1 cellular context compared by ENCODE assay signal in the genomic region with DNA sequence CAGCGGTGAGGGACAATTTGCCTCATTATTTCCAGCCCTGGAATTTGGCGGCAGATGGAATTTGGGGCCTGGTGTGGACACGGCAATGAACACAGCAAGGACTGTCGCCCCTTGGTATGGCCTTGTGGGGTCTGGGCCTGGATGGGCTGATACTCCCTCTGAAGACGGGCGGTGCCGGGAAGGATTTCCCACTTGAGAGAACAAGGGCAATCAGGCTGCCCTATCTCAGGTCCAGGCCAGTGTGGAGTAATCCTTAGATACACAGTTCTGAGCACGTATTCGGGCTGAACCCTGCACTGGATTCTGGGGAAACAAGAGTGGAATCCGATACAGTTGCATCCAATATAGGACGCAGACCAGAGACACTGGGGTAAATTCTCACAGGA.
TF ChIP-seq lines count a peak whose summit lies in the region.

No MANE protein-coding gene starts in this region.

TF ChIP-seq in HepG2, 621 proteins besides CTCF, POLR2A, EP300 and RAD21 (continued from another document and continues in another):
- TF ChIP-seq PPARG (CRISPR knock-in tag; conservative IDR thresholded peaks at IDR 0.05) (peak; percentile 86; the same call in 1 of the 2 replicates), ZNF292 (CRISPR knock-in tag; IDR thresholded peaks at IDR 0.05; ENCODE audit: borderline replicate concordance, low read depth) (peak; percentile 77; the same call in 1 of the 2 replicates), ZFP36L2 (CRISPR knock-in tag; IDR thresholded peaks at IDR 0.05) (no peak), IRF2 (CRISPR knock-in tag; IDR thresholded peaks at IDR 0.05) (peak; percentile 59; the same call in 1 of the 2 replicates), RCOR2 (CRISPR knock-in tag; IDR thresholded peaks at IDR 0.05) (peak; percentile 85), HES4 (CRISPR knock-in tag; IDR thresholded peaks at IDR 0.05; ENCODE audit: borderline replicate concordance) (0 out of 2 replicates have a peak, but pooled peaks have one; percentile 48), ARID5B (CRISPR knock-in tag; IDR thresholded peaks at IDR 0.05) (peak; percentile 87), MEIS1 (CRISPR knock-in tag; IDR thresholded peaks at IDR 0.05; ENCODE audit: borderline replicate concordance) (0 out of 2 replicates have a peak, but pooled peaks have one; percentile 5), TCF7 (IDR thresholded peaks at IDR 0.05; ENCODE audit: low read depth) (peak; percentile 83), SIN3A (IDR thresholded peaks at IDR 0.05; ENCODE audit: borderline replicate concordance, low read depth, low read length) (no peak), HNF4A (CRISPR knock-in tag; IDR thresholded peaks at IDR 0.05) (peak; percentile 75), GATAD2A (CRISPR knock-in tag; IDR thresholded peaks at IDR 0.05) (peak; percentile 57; the same call in 1 of the 2 replicates), ZNF232 (CRISPR knock-in tag; IDR thresholded peaks at IDR 0.05; ENCODE audit: borderline replicate concordance) (no peak), SIX1 (CRISPR knock-in tag; IDR thresholded peaks at IDR 0.05; ENCODE audit: borderline replicate concordance) (peak; percentile 92), HNF1B (CRISPR knock-in tag; IDR thresholded peaks at IDR 0.05) (peak; percentile 43; the same call in 1 of the 2 replicates), ZNF446 (CRISPR knock-in tag; IDR thresholded peaks at IDR 0.05) (0 out of 2 replicates have a peak, but pooled peaks have one; percentile 70), STAG1 (CRISPR knock-in tag; IDR thresholded peaks at IDR 0.05) (peak; percentile 28), RORA (CRISPR knock-in tag; IDR thresholded peaks at IDR 0.05) (no peak), ZNF441 (CRISPR knock-in tag; IDR thresholded peaks at IDR 0.05; ENCODE audit: borderline replicate concordance) (0 out of 2 replicates have a peak, but pooled peaks have one; percentile 54), SOX5 (CRISPR knock-in tag; IDR thresholded peaks at IDR 0.05; ENCODE audit: borderline replicate concordance) (peak; percentile 42; the same call in 1 of the 2 replicates), SOX6 (IDR thresholded peaks at IDR 0.05) (no peak), SOX6 (CRISPR knock-in tag; IDR thresholded peaks at IDR 0.05) (peak; percentile 27; the same call in 1 of the 2 replicates), RARA (CRISPR knock-in tag; IDR thresholded peaks at IDR 0.05) (peak; percentile 58; the same call in 1 of the 2 replicates), SPEN (CRISPR knock-in tag; IDR thresholded peaks at IDR 0.05; ENCODE audit: low read depth) (peak; percentile 59; the same call in 1 of the 2 replicates), ZBTB7A (CRISPR knock-in tag; IDR thresholded peaks at IDR 0.05) (peak; percentile 74), ZBTB7B (CRISPR knock-in tag; IDR thresholded peaks at IDR 0.05) (peak; percentile 77; the same call in 1 of the 2 replicates), ZNF33B (CRISPR knock-in tag; IDR thresholded peaks at IDR 0.05) (no peak), ZNF614 (CRISPR knock-in tag; IDR thresholded peaks at IDR 0.05; ENCODE audit: borderline replicate concordance) (0 out of 2 replicates have a peak, but pooled peaks have one; percentile 20), MIER2 (CRISPR knock-in tag; IDR thresholded peaks at IDR 0.05) (peak; percentile 41; the same call in 1 of the 2 replicates), ZNF878 (CRISPR knock-in tag; IDR thresholded peaks at IDR 0.05) (peak; percentile 40; the same call in 1 of the 2 replicates), PHF21A (CRISPR knock-in tag; IDR thresholded peaks at IDR 0.05) (peak; percentile 70), ZSCAN29 (CRISPR knock-in tag; conservative IDR thresholded peaks at IDR 0.05) (peak; percentile 94), GLI4 (CRISPR knock-in tag; IDR thresholded peaks at IDR 0.05; ENCODE audit: borderline replicate concordance) (peak; percentile 44; the same call in 1 of the 2 replicates), ZBED4 (CRISPR knock-in tag; IDR thresholded peaks at IDR 0.05; ENCODE audit: borderline replicate concordance) (peak; percentile 65; the same call in 1 of the 2 replicates), MXI1 (IDR thresholded peaks at IDR 0.05; ENCODE audit: borderline replicate concordance, low read depth, low read length) (no peak), FOSL2 (CRISPR knock-in tag; IDR thresholded peaks at IDR 0.05) (no peak), IRX3 (CRISPR knock-in tag; IDR thresholded peaks at IDR 0.05; ENCODE audit: borderline replicate concordance, low read depth) (no peak), POGZ (CRISPR knock-in tag; IDR thresholded peaks at IDR 0.05) (peak; percentile 39; the same call in 1 of the 2 replicates), THRA (CRISPR knock-in tag; IDR thresholded peaks at IDR 0.05; ENCODE audit: borderline replicate concordance) (peak; percentile 60; the same call in 1 of the 2 replicates), TOPORS (CRISPR knock-in tag; IDR thresholded peaks at IDR 0.05) (peak; percentile 4; the same call in 1 of the 2 replicates), MAZ (IDR thresholded peaks at IDR 0.05; ENCODE audit: borderline replicate concordance, low read depth, low read length) (no peak), MAZ (CRISPR knock-in tag; IDR thresholded peaks at IDR 0.05; ENCODE audit: low read depth) (no peak), ZNF598 (CRISPR knock-in tag; IDR thresholded peaks at IDR 0.05; ENCODE audit: borderline replicate concordance) (peak; percentile 66; the same call in 1 of the 2 replicates)
- TF ChIP-seq, protein P1, sequence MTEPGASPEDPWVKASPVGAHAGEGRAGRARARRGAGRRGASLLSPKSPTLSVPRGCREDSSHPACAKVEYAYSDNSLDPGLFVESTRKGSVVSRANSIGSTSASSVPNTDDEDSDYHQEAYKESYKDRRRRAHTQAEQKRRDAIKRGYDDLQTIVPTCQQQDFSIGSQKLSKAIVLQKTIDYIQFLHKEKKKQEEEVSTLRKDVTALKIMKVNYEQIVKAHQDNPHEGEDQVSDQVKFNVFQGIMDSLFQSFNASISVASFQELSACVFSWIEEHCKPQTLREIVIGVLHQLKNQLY (CRISPR knock-in tag; IDR thresholded peaks at IDR 0.05), result peak; percentile 72; the same call in 1 of the 2 replicates
- TF ChIP-seq, protein P2, sequence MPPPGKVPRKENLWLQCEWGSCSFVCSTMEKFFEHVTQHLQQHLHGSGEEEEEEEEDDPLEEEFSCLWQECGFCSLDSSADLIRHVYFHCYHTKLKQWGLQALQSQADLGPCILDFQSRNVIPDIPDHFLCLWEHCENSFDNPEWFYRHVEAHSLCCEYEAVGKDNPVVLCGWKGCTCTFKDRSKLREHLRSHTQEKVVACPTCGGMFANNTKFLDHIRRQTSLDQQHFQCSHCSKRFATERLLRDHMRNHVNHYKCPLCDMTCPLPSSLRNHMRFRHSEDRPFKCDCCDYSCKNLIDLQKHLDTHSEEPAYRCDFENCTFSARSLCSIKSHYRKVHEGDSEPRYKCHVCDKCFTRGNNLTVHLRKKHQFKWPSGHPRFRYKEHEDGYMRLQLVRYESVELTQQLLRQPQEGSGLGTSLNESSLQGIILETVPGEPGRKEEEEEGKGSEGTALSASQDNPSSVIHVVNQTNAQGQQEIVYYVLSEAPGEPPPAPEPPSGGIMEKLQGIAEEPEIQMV (CRISPR knock-in tag; IDR thresholded peaks at IDR 0.05; ENCODE audit: low read depth), result no peak
- TF ChIP-seq, protein P3, sequence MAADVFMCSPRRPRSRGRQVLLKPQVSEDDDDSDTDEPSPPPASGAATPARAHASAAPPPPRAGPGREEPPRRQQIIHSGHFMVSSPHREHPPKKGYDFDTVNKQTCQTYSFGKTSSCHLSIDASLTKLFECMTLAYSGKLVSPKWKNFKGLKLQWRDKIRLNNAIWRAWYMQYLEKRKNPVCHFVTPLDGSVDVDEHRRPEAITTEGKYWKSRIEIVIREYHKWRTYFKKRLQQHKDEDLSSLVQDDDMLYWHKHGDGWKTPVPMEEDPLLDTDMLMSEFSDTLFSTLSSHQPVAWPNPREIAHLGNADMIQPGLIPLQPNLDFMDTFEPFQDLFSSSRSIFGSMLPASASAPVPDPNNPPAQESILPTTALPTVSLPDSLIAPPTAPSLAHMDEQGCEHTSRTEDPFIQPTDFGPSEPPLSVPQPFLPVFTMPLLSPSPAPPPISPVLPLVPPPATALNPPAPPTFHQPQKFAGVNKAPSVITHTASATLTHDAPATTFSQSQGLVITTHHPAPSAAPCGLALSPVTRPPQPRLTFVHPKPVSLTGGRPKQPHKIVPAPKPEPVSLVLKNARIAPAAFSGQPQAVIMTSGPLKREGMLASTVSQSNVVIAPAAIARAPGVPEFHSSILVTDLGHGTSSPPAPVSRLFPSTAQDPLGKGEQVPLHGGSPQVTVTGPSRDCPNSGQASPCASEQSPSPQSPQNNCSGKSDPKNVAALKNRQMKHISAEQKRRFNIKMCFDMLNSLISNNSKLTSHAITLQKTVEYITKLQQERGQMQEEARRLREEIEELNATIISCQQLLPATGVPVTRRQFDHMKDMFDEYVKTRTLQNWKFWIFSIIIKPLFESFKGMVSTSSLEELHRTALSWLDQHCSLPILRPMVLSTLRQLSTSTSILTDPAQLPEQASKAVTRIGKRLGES (CRISPR knock-in tag; IDR thresholded peaks at IDR 0.05; ENCODE audit: borderline replicate concordance), result no peak
- TF ChIP-seq, protein P4, sequence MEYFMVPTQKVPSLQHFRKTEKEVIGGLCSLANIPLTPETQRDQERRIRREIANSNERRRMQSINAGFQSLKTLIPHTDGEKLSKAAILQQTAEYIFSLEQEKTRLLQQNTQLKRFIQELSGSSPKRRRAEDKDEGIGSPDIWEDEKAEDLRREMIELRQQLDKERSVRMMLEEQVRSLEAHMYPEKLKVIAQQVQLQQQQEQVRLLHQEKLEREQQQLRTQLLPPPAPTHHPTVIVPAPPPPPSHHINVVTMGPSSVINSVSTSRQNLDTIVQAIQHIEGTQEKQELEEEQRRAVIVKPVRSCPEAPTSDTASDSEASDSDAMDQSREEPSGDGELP (IDR thresholded peaks at IDR 0.05; ENCODE audit: borderline replicate concordance, low read depth), result peak; percentile 43; the same call in 1 of the 2 replicates
